ENCODE assay signal across 19 cellular contexts in the genomic region with DNA sequence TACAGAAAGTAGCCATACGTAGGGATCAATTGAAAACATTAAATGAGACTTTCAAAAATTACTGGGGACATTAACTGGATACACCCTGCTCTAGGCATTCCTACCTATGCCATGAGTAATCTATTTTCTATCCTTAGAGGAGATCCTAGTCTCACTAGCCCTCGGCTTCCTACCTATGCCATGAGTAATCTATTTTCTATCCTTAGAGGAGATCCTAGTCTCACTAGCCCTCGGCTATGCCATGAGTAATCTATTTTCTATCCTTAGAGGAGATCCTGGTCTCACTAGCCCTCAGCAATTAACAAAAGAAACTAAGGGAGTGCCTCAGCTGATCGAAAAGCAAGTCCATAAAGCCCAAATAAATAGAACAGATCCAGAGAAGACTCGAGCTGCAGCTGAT. TPM values are rescaled to one million over a fixed set of nuclear protein-coding genes. Genes with fewer than 3 reads are reported as not detected.
"Had no signal": no experiment of that assay in that cellular context is flagged by ENCODE, and none has a peak within 500 bp of the region (broad histone marks: within the 10 kb centered on the region; RNA-seq: fewer than 3 reads in every experiment).

No MANE protein-coding gene starts in this region.

RNA-seq across cellular contexts. Expression of gene LRRC14B, which starts 54.4 kb away (rescaled TPM):
- total RNA-seq: kidney; lower leg skin; mesenteric fat pad; mucosa of descending colon; naive thymus-derived CD4-positive, alpha-beta T cell; natural killer cell treated with Interleukin-12 subunit alpha and Interleukin-12 subunit beta and Interleukin-15 and Interleukin-18, amount 100 ng/mL, for 72 hours; omental fat pad; progenitor cell of endocrine pancreas; pulmonary artery endothelial cell; renal cortical epithelial cell; right lobe of liver; smooth muscle cell; tibial nerve; upper lobe of left lung; vagina had no signal
- polyA plus RNA-seq: immature natural killer cell, lung, neural cell, smooth muscle cell, urinary bladder had no signal
